Comparison of ENCODE assay signal across 26 cellular contexts in the genomic region with DNA sequence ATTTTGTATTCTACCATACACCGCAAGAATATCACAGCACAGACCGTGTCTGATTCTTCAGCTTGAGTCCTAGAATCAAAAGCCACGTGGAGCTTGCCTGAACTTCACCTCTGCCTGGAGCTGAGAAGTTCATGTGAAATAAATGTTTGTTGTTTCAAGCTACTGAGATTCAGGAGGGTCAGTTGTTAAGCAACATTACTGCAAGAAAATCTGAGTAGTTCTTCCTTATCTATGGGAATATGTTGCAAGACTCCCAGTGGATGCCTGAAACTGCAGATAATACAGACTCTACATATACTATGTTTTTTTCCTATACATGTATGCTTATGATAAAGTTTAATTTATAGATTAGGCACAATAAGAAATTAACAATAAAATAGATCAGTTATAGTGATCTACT.
"Had no signal": no experiment of that assay in that cellular context is flagged by ENCODE, and none has a peak within 500 bp of the region (broad histone marks: within the 10 kb centered on the region; RNA-seq: fewer than 3 reads in every experiment).

No MANE protein-coding gene starts in this region.

- ATAC-seq: gastrocnemius medialis; heart right ventricle; left lung; left ventricle myocardium superior; lower lobe of right lung; mucosa of descending colon; naive thymus-derived CD8-positive, alpha-beta T cell had no signal

- FAIRE-seq: colon, endothelial cell of umbilical vein, islet of Langerhans, keratinocyte had no signal

- H3K36me3 ChIP-seq: esophagus muscularis mucosa, gastrocnemius medialis, heart right ventricle, left lung, lower lobe of right lung had no signal

- H3K4me3 ChIP-seq: coronary artery, dorsolateral prefrontal cortex, esophagus muscularis mucosa, gastrocnemius medialis, heart right ventricle, left lung, lower lobe of right lung, mucosa of descending colon had no signal

- H3K4me1 ChIP-seq: esophagus muscularis mucosa, gastrocnemius medialis, heart right ventricle, left lung, lower lobe of right lung had no signal

- H3K9me3 ChIP-seq: esophagus muscularis mucosa, gastrocnemius medialis, left lung, lower lobe of right lung, mucosa of descending colon had no signal

- H3K27ac ChIP-seq: coronary artery, dorsolateral prefrontal cortex, esophagus muscularis mucosa, gastrocnemius medialis, heart right ventricle, left lung, lower lobe of right lung had no signal

- DNase-seq: dermis blood vessel endothelial cell; dorsolateral prefrontal cortex; effector CD4-positive, alpha-beta T cell; effector memory CD4-positive, alpha-beta T cell; foreskin fibroblast; foreskin melanocyte; gastrocnemius medialis; glutamatergic neuron; head of caudate nucleus; heart right ventricle; hypothalamus; immature natural killer cell; left cardiac atrium; left lung; left ventricle myocardium superior; lower lobe of right lung; mesenchymal stem cell; mucosa of descending colon; naive B cell; naive thymus-derived CD8-positive, alpha-beta T cell had no signal

- H3K27me3 ChIP-seq: gastrocnemius medialis, left lung had no signal
